ENCODE assay signal across 19 cellular contexts in genomic region chrX:19955306-19955705, GRCh38.
"Had no signal": no experiment of that assay in that cellular context is flagged by ENCODE, and none has a peak within 500 bp of the region (broad histone marks: within the 10 kb centered on the region; RNA-seq: fewer than 3 reads in every experiment).

No MANE protein-coding gene starts in this region.

- H3K9me3 ChIP-seq: breast epithelium, lower lobe of right lung, suprapubic skin had no signal

- H3K4me3 ChIP-seq: breast epithelium, lower lobe of right lung, skin epidermis, suprapubic skin had no signal

- H3K4me1 ChIP-seq: breast epithelium, lower lobe of right lung, suprapubic skin had no signal

- H3K27ac ChIP-seq: breast epithelium, epithelial cell of prostate, lower lobe of right lung, skin epidermis, suprapubic skin had no signal

- ATAC-seq: activated T-helper 17 cell treated with anti-CD3 and anti-CD28 coated beads, Interleukin-2, amount 50 U/mL, for 72 hours; lower lobe of right lung; stimulated activated naive B cell treated with anti-CD40 and anti-IgM and Interleukin-4, amounts not matched to agents 10 μg/mL and 1 μg/mL and 100 μg/mL, for 72 hours; T-cell had no signal

- H3K27me3 ChIP-seq: suprapubic skin had no signal

- DNase-seq: activated CD4-positive, alpha-beta T cell treated with anti-CD3 and anti-CD28 coated beads, Interleukin-2, amount 50 U/mL, for 48 hours; activated CD4-positive, CD25-positive, alpha-beta regulatory T cell treated with anti-CD3 and anti-CD28 coated beads, Interleukin-2, amount 50 U/mL, for 72 hours; activated naive CD4-positive, alpha-beta T cell treated with Interleukin-2 at 50 U/mL for 16 hours; aorta; dermis blood vessel endothelial cell; lower lobe of right lung; naive B cell; posterior cingulate gyrus; retina; stimulated activated CD4-positive, alpha-beta T cell treated with anti-CD3 and anti-CD28 coated beads, Interleukin-15, amount 100 ng/mL, for 24 hours; stimulated activated CD4-positive, alpha-beta T cell treated with anti-CD3 and anti-CD28 coated beads, Interleukin-4, amount 100 ng/mL, for 1 hour; stimulated activated naive B cell treated with anti-CD40 and anti-IgM and Interleukin-4, amounts not matched to agents 10 μg/mL and 1 μg/mL and 100 μg/mL, for 72 hours; T-cell; T-helper 9 cell had no signal

- H3K36me3 ChIP-seq: breast epithelium, suprapubic skin had no signal
